ENCODE assay signal across 1 cellular context in genomic region chr12:121399391-121400331, GRCh38.
TF ChIP-seq lines count a peak whose summit lies in the region.

A gene with protein sequence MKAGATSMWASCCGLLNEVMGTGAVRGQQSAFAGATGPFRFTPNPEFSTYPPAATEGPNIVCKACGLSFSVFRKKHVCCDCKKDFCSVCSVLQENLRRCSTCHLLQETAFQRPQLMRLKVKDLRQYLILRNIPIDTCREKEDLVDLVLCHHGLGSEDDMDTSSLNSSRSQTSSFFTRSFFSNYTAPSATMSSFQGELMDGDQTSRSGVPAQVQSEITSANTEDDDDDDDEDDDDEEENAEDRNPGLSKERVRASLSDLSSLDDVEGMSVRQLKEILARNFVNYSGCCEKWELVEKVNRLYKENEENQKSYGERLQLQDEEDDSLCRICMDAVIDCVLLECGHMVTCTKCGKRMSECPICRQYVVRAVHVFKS (plus strand): TSS chr12:121400118. CDS start chr12:121400213, 95 bp downstream.

TF ChIP-seq in HepG2, 621 proteins besides CTCF, POLR2A, EP300 and RAD21 (continued from another document and continues in another):
- TF ChIP-seq, protein P1, sequence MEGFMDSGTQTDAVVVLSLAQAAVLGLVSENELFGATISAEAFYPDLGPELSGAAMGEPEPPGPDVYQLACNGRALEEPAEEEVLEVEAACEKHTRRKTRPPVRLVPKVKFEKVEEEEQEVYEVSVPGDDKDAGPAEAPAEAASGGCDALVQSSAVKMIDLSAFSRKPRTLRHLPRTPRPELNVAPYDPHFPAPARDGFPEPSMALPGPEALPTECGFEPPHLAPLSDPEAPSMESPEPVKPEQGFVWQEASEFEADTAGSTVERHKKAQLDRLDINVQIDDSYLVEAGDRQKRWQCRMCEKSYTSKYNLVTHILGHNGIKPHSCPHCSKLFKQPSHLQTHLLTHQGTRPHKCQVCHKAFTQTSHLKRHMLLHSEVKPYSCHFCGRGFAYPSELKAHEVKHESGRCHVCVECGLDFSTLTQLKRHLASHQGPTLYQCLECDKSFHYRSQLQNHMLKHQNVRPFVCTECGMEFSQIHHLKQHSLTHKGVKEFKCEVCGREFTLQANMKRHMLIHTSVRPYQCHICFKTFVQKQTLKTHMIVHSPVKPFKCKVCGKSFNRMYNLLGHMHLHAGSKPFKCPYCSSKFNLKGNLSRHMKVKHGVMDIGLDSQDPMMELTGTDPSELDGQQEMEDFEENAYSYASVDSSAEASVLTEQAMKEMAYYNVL (CRISPR knock-in tag; IDR thresholded peaks at IDR 0.05; ENCODE audit: borderline replicate concordance): no peak
- TF ChIP-seq ZBTB42 (CRISPR knock-in tag; IDR thresholded peaks at IDR 0.05): peak; percentile 35; the same call in 1 of the 2 replicates
- TF ChIP-seq THAP8 (CRISPR knock-in tag; IDR thresholded peaks at IDR 0.05; ENCODE audit: borderline replicate concordance): no peak
- no peak for TF ChIP-seq PTBP1 (IDR thresholded peaks at IDR 0.05; ENCODE audit: low read depth, low read length, poor library complexity, severe bottlenecking)
- TF ChIP-seq ZNF766 (CRISPR knock-in tag; IDR thresholded peaks at IDR 0.05; ENCODE audit: borderline replicate concordance): no peak
- TF ChIP-seq, protein P2, sequence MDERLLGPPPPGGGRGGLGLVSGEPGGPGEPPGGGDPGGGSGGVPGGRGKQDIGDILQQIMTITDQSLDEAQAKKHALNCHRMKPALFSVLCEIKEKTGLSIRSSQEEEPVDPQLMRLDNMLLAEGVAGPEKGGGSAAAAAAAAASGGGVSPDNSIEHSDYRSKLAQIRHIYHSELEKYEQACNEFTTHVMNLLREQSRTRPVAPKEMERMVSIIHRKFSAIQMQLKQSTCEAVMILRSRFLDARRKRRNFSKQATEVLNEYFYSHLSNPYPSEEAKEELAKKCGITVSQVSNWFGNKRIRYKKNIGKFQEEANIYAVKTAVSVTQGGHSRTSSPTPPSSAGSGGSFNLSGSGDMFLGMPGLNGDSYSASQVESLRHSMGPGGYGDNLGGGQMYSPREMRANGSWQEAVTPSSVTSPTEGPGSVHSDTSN (CRISPR knock-in tag; IDR thresholded peaks at IDR 0.05): peak; percentile 96
- TF ChIP-seq GABPA (IDR thresholded peaks at IDR 0.05; ENCODE audit: low read depth, low read length): peak; percentile 70
- TF ChIP-seq GABPA (CRISPR knock-in tag; IDR thresholded peaks at IDR 0.05; ENCODE audit: low read depth): peak; percentile 89
- TF ChIP-seq NFIB (CRISPR knock-in tag; IDR thresholded peaks at IDR 0.05; ENCODE audit: borderline replicate concordance): no peak
- TF ChIP-seq TAF1 (CRISPR knock-in tag; IDR thresholded peaks at IDR 0.05): peak; percentile 98
- peak; percentile 54; the same call in 1 of the 2 replicates for TF ChIP-seq ZBTB37 (CRISPR knock-in tag; IDR thresholded peaks at IDR 0.05)
- no peak for TF ChIP-seq ZNF619 (CRISPR knock-in tag; IDR thresholded peaks at IDR 0.05)
- TF ChIP-seq NR1H2 (CRISPR knock-in tag; IDR thresholded peaks at IDR 0.05; ENCODE audit: borderline replicate concordance, low read depth): no peak
- TF ChIP-seq, protein P3, sequence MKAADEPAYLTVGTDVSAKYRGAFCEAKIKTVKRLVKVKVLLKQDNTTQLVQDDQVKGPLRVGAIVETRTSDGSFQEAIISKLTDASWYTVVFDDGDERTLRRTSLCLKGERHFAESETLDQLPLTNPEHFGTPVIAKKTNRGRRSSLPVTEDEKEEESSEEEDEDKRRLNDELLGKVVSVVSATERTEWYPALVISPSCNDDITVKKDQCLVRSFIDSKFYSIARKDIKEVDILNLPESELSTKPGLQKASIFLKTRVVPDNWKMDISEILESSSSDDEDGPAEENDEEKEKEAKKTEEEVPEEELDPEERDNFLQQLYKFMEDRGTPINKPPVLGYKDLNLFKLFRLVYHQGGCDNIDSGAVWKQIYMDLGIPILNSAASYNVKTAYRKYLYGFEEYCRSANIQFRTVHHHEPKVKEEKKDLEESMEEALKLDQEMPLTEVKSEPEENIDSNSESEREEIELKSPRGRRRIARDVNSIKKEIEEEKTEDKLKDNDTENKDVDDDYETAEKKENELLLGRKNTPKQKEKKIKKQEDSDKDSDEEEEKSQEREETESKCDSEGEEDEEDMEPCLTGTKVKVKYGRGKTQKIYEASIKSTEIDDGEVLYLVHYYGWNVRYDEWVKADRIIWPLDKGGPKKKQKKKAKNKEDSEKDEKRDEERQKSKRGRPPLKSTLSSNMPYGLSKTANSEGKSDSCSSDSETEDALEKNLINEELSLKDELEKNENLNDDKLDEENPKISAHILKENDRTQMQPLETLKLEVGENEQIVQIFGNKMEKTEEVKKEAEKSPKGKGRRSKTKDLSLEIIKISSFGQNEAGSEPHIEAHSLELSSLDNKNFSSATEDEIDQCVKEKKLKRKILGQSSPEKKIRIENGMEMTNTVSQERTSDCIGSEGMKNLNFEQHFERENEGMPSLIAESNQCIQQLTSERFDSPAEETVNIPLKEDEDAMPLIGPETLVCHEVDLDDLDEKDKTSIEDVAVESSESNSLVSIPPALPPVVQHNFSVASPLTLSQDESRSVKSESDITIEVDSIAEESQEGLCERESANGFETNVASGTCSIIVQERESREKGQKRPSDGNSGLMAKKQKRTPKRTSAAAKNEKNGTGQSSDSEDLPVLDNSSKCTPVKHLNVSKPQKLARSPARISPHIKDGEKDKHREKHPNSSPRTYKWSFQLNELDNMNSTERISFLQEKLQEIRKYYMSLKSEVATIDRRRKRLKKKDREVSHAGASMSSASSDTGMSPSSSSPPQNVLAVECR (CRISPR knock-in tag; IDR thresholded peaks at IDR 0.05; ENCODE audit: borderline replicate concordance): peak; percentile 87
- TF ChIP-seq ZNF782 (CRISPR knock-in tag; IDR thresholded peaks at IDR 0.05; ENCODE audit: borderline replicate concordance): no peak
- TF ChIP-seq ATF6 (CRISPR knock-in tag; conservative IDR thresholded peaks at IDR 0.05): no peak
- no peak; the same call in 1 of the 2 replicates for TF ChIP-seq GLI4 (CRISPR knock-in tag; IDR thresholded peaks at IDR 0.05; ENCODE audit: borderline replicate concordance)
- peak; percentile 72 for TF ChIP-seq KDM5B (CRISPR knock-in tag; IDR thresholded peaks at IDR 0.05; ENCODE audit: borderline replicate concordance)
- TF ChIP-seq TSC22D2 (CRISPR knock-in tag; IDR thresholded peaks at IDR 0.05; ENCODE audit: borderline replicate concordance): peak; percentile 28; the same call in 1 of the 2 replicates
- no peak; the same call in 1 of the 2 replicates for TF ChIP-seq SNAPC2 (CRISPR knock-in tag; IDR thresholded peaks at IDR 0.05)
- TF ChIP-seq, protein P4, sequence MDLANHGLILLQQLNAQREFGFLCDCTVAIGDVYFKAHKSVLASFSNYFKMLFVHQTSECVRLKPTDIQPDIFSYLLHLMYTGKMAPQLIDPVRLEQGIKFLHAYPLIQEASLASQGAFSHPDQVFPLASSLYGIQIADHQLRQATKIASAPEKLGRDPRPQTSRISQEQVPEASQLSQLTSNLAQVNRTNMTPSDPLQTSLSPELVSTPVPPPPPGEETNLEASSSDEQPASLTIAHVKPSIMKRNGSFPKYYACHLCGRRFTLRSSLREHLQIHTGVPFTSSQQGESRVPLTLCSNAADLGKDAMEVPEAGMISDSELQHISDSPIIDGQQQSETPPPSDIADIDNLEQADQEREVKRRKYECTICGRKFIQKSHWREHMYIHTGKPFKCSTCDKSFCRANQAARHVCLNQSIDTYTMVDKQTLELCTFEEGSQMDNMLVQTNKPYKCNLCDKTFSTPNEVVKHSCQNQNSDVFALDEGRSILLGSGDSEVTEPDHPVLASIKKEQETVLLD (CRISPR knock-in tag; IDR thresholded peaks at IDR 0.05; ENCODE audit: low read depth): peak; percentile 88
- TF ChIP-seq ZSCAN22 (CRISPR knock-in tag; IDR thresholded peaks at IDR 0.05): no peak
- TF ChIP-seq SKIL (CRISPR knock-in tag; IDR thresholded peaks at IDR 0.05; ENCODE audit: borderline replicate concordance): no peak
- peak; percentile 79 for TF ChIP-seq GATA4 (IDR thresholded peaks at IDR 0.05; ENCODE audit: borderline replicate concordance, low read depth)
- no peak for TF ChIP-seq GTF3A (CRISPR knock-in tag; conservative IDR thresholded peaks at IDR 0.05)
- peak; percentile 12; the same call in 1 of the 2 replicates for TF ChIP-seq ETV6 (CRISPR knock-in tag; conservative IDR thresholded peaks at IDR 0.05)
- peak; percentile 83 for TF ChIP-seq ZNF263 (CRISPR knock-in tag; IDR thresholded peaks at IDR 0.05)
- TF ChIP-seq, protein P5, sequence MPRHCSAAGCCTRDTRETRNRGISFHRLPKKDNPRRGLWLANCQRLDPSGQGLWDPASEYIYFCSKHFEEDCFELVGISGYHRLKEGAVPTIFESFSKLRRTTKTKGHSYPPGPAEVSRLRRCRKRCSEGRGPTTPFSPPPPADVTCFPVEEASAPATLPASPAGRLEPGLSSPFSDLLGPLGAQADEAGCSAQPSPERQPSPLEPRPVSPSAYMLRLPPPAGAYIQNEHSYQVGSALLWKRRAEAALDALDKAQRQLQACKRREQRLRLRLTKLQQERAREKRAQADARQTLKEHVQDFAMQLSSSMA (CRISPR knock-in tag; IDR thresholded peaks at IDR 0.05): no peak
- no peak for TF ChIP-seq ZNF33A (CRISPR knock-in tag; IDR thresholded peaks at IDR 0.05; ENCODE audit: borderline replicate concordance)
- TF ChIP-seq ZNF496 (CRISPR knock-in tag; IDR thresholded peaks at IDR 0.05; ENCODE audit: insufficient replicate concordance): no peak
- 0 out of 2 replicates have a peak, but pooled peaks have one; percentile 25 for TF ChIP-seq RNF2 (conservative IDR thresholded peaks at IDR 0.05; ENCODE audit: low read depth)
- TF ChIP-seq, protein P6, sequence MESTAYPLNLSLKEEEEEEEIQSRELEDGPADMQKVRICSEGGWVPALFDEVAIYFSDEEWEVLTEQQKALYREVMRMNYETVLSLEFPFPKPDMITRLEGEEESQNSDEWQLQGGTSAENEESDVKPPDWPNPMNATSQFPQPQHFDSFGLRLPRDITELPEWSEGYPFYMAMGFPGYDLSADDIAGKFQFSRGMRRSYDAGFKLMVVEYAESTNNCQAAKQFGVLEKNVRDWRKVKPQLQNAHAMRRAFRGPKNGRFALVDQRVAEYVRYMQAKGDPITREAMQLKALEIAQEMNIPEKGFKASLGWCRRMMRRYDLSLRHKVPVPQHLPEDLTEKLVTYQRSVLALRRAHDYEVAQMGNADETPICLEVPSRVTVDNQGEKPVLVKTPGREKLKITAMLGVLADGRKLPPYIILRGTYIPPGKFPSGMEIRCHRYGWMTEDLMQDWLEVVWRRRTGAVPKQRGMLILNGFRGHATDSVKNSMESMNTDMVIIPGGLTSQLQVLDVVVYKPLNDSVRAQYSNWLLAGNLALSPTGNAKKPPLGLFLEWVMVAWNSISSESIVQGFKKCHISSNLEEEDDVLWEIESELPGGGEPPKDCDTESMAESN (CRISPR knock-in tag; conservative IDR thresholded peaks at IDR 0.05): peak; percentile 71
- TF ChIP-seq, protein P7, sequence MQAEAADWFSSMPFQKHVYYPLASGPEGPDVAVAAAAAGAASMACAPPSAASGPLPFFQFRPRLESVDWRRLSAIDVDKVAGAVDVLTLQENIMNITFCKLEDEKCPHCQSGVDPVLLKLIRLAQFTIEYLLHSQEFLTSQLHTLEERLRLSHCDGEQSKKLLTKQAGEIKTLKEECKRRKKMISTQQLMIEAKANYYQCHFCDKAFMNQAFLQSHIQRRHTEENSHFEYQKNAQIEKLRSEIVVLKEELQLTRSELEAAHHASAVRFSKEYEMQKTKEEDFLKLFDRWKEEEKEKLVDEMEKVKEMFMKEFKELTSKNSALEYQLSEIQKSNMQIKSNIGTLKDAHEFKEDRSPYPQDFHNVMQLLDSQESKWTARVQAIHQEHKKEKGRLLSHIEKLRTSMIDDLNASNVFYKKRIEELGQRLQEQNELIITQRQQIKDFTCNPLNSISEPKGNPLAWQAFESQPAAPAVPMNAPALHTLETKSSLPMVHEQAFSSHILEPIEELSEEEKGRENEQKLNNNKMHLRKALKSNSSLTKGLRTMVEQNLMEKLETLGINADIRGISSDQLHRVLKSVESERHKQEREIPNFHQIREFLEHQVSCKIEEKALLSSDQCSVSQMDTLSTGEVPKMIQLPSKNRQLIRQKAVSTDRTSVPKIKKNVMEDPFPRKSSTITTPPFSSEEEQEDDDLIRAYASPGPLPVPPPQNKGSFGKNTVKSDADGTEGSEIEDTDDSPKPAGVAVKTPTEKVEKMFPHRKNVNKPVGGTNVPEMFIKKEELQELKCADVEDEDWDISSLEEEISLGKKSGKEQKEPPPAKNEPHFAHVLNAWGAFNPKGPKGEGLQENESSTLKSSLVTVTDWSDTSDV (CRISPR knock-in tag; IDR thresholded peaks at IDR 0.05): no peak
- peak; percentile 96 for TF ChIP-seq POLR2AphosphoS5 (IDR thresholded peaks at IDR 0.05; ENCODE audit: low read depth, low read length)
